1 cellular context compared by ENCODE assay signal in genomic region chr1:1777950-1778826, GRCh38.
TF ChIP-seq lines count a peak whose summit lies in the region.

A gene with protein sequence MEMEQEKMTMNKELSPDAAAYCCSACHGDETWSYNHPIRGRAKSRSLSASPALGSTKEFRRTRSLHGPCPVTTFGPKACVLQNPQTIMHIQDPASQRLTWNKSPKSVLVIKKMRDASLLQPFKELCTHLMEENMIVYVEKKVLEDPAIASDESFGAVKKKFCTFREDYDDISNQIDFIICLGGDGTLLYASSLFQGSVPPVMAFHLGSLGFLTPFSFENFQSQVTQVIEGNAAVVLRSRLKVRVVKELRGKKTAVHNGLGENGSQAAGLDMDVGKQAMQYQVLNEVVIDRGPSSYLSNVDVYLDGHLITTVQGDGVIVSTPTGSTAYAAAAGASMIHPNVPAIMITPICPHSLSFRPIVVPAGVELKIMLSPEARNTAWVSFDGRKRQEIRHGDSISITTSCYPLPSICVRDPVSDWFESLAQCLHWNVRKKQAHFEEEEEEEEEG (minus strand): TSS chr1:1778470. CDS start chr1:1765406, 13,064 bp downstream.

TF ChIP-seq in HepG2, 621 proteins besides CTCF, POLR2A, EP300 and RAD21 (continued from another document and continues in another):
- TF ChIP-seq SNAPC5 (CRISPR knock-in tag; IDR thresholded peaks at IDR 0.05; ENCODE audit: borderline replicate concordance) (no peak), MIER2 (CRISPR knock-in tag; IDR thresholded peaks at IDR 0.05) (no peak), ZNF101 (CRISPR knock-in tag; IDR thresholded peaks at IDR 0.05; ENCODE audit: borderline replicate concordance, low read depth) (no peak), CEBPB (IDR thresholded peaks at IDR 0.05; ENCODE audit: borderline replicate concordance, low read depth, low read length) (no peak), CHD4 (IDR thresholded peaks at IDR 0.05; ENCODE audit: borderline replicate concordance, low read length) (no peak), FOXO1 (CRISPR knock-in tag; IDR thresholded peaks at IDR 0.05) (0 out of 2 replicates have a peak, but pooled peaks have one; percentile 26), ZNF879 (CRISPR knock-in tag; IDR thresholded peaks at IDR 0.05) (0 out of 2 replicates have a peak, but pooled peaks have one; percentile 21), NFAT5 (CRISPR knock-in tag; IDR thresholded peaks at IDR 0.05) (no peak), ZNF496 (CRISPR knock-in tag; IDR thresholded peaks at IDR 0.05; ENCODE audit: insufficient replicate concordance) (no peak), ATF4 (CRISPR knock-in tag; IDR thresholded peaks at IDR 0.05) (0 out of 4 replicates have a peak, but pooled peaks of 1 of the 2 experiments have one; percentile 13), ZNF816 (CRISPR knock-in tag; IDR thresholded peaks at IDR 0.05; ENCODE audit: borderline replicate concordance) (peak; percentile 67; the same call in 1 of the 2 replicates), PAWR (CRISPR knock-in tag; IDR thresholded peaks at IDR 0.05; ENCODE audit: borderline replicate concordance) (no peak), MZF1 (CRISPR knock-in tag; IDR thresholded peaks at IDR 0.05; ENCODE audit: borderline replicate concordance) (no peak), ZEB1 (IDR thresholded peaks at IDR 0.05; ENCODE audit: insufficient replicate concordance, low read depth) (no peak), ZC3H13 (CRISPR knock-in tag; IDR thresholded peaks at IDR 0.05) (no peak), HOXD1 (CRISPR knock-in tag; IDR thresholded peaks at IDR 0.05) (no peak), SIN3A (IDR thresholded peaks at IDR 0.05; ENCODE audit: borderline replicate concordance, low read depth, low read length) (no peak), SKI (IDR thresholded peaks at IDR 0.05; ENCODE audit: partially characterized antibody) (peak; percentile 54), ZNF460 (CRISPR knock-in tag; IDR thresholded peaks at IDR 0.05; ENCODE audit: borderline replicate concordance) (no peak), SMAD3 (CRISPR knock-in tag; IDR thresholded peaks at IDR 0.05) (no peak), ARID5B (CRISPR knock-in tag; IDR thresholded peaks at IDR 0.05) (peak; percentile 18; the same call in 1 of the 2 replicates), ETV6 (CRISPR knock-in tag; conservative IDR thresholded peaks at IDR 0.05) (0 out of 2 replicates have a peak, but pooled peaks have one; percentile 22), HOXA5 (CRISPR knock-in tag; IDR thresholded peaks at IDR 0.05) (peak; percentile 33; the same call in 1 of the 2 replicates), MAFK (conservative IDR thresholded peaks at IDR 0.05 in 1 of 2, IDR thresholded peaks at IDR 0.05 in 1 of 2; ENCODE audit: low read length in 2 of 2) (no peak), SMARCC2 (IDR thresholded peaks at IDR 0.05) (no peak), ZBTB7B (CRISPR knock-in tag; IDR thresholded peaks at IDR 0.05) (no peak), ZNF891 (CRISPR knock-in tag; IDR thresholded peaks at IDR 0.05) (peak; percentile 56; the same call in 1 of the 2 replicates), TMF1 (CRISPR knock-in tag; IDR thresholded peaks at IDR 0.05; ENCODE audit: low read depth) (peak; percentile 75; the same call in 1 of the 2 replicates), TBP (CRISPR knock-in tag; IDR thresholded peaks at IDR 0.05) (no peak), ZNF558 (CRISPR knock-in tag; IDR thresholded peaks at IDR 0.05; ENCODE audit: borderline replicate concordance) (peak; percentile 61; the same call in 1 of the 2 replicates), U2AF1 (optimal IDR thresholded peaks at IDR 0.05; ENCODE audit: low read depth, low read length) (no peak)
- TF ChIP-seq, protein P1, sequence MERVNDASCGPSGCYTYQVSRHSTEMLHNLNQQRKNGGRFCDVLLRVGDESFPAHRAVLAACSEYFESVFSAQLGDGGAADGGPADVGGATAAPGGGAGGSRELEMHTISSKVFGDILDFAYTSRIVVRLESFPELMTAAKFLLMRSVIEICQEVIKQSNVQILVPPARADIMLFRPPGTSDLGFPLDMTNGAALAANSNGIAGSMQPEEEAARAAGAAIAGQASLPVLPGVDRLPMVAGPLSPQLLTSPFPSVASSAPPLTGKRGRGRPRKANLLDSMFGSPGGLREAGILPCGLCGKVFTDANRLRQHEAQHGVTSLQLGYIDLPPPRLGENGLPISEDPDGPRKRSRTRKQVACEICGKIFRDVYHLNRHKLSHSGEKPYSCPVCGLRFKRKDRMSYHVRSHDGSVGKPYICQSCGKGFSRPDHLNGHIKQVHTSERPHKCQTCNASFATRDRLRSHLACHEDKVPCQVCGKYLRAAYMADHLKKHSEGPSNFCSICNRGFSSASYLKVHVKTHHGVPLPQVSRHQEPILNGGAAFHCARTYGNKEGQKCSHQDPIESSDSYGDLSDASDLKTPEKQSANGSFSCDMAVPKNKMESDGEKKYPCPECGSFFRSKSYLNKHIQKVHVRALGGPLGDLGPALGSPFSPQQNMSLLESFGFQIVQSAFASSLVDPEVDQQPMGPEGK (CRISPR knock-in tag; IDR thresholded peaks at IDR 0.05) = 0 out of 2 replicates have a peak, but pooled peaks have one; percentile 22
- TF ChIP-seq, protein P2, sequence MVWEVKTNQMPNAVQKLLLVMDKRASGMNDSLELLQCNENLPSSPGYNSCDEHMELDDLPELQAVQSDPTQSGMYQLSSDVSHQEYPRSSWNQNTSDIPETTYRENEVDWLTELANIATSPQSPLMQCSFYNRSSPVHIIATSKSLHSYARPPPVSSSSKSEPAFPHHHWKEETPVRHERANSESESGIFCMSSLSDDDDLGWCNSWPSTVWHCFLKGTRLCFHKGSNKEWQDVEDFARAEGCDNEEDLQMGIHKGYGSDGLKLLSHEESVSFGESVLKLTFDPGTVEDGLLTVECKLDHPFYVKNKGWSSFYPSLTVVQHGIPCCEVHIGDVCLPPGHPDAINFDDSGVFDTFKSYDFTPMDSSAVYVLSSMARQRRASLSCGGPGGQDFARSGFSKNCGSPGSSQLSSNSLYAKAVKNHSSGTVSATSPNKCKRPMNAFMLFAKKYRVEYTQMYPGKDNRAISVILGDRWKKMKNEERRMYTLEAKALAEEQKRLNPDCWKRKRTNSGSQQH (CRISPR knock-in tag; IDR thresholded peaks at IDR 0.05; ENCODE audit: low read depth) = 0 out of 2 replicates have a peak, but pooled peaks have one; percentile 4
- TF ChIP-seq, protein P3, sequence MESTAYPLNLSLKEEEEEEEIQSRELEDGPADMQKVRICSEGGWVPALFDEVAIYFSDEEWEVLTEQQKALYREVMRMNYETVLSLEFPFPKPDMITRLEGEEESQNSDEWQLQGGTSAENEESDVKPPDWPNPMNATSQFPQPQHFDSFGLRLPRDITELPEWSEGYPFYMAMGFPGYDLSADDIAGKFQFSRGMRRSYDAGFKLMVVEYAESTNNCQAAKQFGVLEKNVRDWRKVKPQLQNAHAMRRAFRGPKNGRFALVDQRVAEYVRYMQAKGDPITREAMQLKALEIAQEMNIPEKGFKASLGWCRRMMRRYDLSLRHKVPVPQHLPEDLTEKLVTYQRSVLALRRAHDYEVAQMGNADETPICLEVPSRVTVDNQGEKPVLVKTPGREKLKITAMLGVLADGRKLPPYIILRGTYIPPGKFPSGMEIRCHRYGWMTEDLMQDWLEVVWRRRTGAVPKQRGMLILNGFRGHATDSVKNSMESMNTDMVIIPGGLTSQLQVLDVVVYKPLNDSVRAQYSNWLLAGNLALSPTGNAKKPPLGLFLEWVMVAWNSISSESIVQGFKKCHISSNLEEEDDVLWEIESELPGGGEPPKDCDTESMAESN (CRISPR knock-in tag; conservative IDR thresholded peaks at IDR 0.05) = no peak
- TF ChIP-seq, protein P4, sequence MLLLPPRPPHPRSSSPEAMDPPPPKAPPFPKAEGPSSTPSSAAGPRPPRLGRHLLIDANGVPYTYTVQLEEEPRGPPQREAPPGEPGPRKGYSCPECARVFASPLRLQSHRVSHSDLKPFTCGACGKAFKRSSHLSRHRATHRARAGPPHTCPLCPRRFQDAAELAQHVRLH (CRISPR knock-in tag; IDR thresholded peaks at IDR 0.05; ENCODE audit: borderline replicate concordance, low read depth) = no peak
- TF ChIP-seq, protein P5, sequence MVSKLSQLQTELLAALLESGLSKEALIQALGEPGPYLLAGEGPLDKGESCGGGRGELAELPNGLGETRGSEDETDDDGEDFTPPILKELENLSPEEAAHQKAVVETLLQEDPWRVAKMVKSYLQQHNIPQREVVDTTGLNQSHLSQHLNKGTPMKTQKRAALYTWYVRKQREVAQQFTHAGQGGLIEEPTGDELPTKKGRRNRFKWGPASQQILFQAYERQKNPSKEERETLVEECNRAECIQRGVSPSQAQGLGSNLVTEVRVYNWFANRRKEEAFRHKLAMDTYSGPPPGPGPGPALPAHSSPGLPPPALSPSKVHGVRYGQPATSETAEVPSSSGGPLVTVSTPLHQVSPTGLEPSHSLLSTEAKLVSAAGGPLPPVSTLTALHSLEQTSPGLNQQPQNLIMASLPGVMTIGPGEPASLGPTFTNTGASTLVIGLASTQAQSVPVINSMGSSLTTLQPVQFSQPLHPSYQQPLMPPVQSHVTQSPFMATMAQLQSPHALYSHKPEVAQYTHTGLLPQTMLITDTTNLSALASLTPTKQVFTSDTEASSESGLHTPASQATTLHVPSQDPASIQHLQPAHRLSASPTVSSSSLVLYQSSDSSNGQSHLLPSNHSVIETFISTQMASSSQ (IDR thresholded peaks at IDR 0.05; ENCODE audit: low read depth) = no peak
- TF ChIP-seq, protein P5 (CRISPR knock-in tag; IDR thresholded peaks at IDR 0.05; ENCODE audit: borderline replicate concordance) = no peak
